2 cellular contexts compared by ENCODE assay signal in the genomic region with DNA sequence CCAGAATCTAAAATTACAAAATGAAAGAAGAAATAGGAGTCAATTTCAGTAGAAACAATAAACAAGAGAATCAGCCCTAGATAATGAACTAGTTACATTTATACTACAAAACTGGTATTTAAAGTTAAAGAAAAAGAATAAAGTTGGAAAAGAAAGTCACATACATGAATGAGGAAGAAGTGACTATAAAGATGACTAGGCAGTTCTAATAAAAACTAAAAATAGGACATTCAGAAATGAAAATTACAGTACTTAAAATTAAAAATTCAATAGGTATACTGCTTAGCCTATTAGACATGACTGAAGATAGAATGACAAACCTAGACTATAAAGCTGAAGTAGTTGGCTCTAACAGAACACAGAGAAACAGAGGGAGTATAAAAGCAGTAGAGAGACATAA.
TF ChIP-seq lines count a peak whose summit lies in the region.

No MANE protein-coding gene starts in this region.

TF ChIP-seq in liver, 16 proteins besides CTCF, POLR2A, EP300 and RAD21:
- no peak for TF ChIP-seq TAF1 (conservative IDR thresholded peaks at IDR 0.05)
- TF ChIP-seq, protein P1, sequence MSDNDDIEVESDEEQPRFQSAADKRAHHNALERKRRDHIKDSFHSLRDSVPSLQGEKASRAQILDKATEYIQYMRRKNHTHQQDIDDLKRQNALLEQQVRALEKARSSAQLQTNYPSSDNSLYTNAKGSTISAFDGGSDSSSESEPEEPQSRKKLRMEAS (IDR thresholded peaks at IDR 0.05), result no peak
- TF ChIP-seq, protein P2, sequence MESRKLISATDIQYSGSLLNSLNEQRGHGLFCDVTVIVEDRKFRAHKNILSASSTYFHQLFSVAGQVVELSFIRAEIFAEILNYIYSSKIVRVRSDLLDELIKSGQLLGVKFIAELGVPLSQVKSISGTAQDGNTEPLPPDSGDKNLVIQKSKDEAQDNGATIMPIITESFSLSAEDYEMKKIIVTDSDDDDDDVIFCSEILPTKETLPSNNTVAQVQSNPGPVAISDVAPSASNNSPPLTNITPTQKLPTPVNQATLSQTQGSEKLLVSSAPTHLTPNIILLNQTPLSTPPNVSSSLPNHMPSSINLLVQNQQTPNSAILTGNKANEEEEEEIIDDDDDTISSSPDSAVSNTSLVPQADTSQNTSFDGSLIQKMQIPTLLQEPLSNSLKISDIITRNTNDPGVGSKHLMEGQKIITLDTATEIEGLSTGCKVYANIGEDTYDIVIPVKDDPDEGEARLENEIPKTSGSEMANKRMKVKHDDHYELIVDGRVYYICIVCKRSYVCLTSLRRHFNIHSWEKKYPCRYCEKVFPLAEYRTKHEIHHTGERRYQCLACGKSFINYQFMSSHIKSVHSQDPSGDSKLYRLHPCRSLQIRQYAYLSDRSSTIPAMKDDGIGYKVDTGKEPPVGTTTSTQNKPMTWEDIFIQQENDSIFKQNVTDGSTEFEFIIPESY (IDR thresholded peaks at IDR 0.05), result no peak
- TF ChIP-seq, protein P3, sequence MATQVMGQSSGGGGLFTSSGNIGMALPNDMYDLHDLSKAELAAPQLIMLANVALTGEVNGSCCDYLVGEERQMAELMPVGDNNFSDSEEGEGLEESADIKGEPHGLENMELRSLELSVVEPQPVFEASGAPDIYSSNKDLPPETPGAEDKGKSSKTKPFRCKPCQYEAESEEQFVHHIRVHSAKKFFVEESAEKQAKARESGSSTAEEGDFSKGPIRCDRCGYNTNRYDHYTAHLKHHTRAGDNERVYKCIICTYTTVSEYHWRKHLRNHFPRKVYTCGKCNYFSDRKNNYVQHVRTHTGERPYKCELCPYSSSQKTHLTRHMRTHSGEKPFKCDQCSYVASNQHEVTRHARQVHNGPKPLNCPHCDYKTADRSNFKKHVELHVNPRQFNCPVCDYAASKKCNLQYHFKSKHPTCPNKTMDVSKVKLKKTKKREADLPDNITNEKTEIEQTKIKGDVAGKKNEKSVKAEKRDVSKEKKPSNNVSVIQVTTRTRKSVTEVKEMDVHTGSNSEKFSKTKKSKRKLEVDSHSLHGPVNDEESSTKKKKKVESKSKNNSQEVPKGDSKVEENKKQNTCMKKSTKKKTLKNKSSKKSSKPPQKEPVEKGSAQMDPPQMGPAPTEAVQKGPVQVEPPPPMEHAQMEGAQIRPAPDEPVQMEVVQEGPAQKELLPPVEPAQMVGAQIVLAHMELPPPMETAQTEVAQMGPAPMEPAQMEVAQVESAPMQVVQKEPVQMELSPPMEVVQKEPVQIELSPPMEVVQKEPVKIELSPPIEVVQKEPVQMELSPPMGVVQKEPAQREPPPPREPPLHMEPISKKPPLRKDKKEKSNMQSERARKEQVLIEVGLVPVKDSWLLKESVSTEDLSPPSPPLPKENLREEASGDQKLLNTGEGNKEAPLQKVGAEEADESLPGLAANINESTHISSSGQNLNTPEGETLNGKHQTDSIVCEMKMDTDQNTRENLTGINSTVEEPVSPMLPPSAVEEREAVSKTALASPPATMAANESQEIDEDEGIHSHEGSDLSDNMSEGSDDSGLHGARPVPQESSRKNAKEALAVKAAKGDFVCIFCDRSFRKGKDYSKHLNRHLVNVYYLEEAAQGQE (IDR thresholded peaks at IDR 0.05), result no peak
- no peak for TF ChIP-seq GABPA (IDR thresholded peaks at IDR 0.05 in 1 of 2, conservative IDR thresholded peaks at IDR 0.05 in 1 of 2)
- no peak for TF ChIP-seq HNF4A (conservative IDR thresholded peaks at IDR 0.05)
- TF ChIP-seq EGR1 (IDR thresholded peaks at IDR 0.05; ENCODE audit: low read depth in 2 of 2), result no peak
- no peak for TF ChIP-seq YY1 (IDR thresholded peaks at IDR 0.05)
- TF ChIP-seq RXRA (IDR thresholded peaks at IDR 0.05), result no peak
- no peak for TF ChIP-seq FOXA1 (IDR thresholded peaks at IDR 0.05)
- TF ChIP-seq FOXA2 (IDR thresholded peaks at IDR 0.05), result no peak
- no peak for TF ChIP-seq SP1 (IDR thresholded peaks at IDR 0.05)
- TF ChIP-seq HNF4G (IDR thresholded peaks at IDR 0.05), result no peak
- TF ChIP-seq, protein P4, sequence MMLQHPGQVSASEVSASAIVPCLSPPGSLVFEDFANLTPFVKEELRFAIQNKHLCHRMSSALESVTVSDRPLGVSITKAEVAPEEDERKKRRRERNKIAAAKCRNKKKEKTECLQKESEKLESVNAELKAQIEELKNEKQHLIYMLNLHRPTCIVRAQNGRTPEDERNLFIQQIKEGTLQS (IDR thresholded peaks at IDR 0.05), result no peak
- TF ChIP-seq JUND (IDR thresholded peaks at IDR 0.05), result no peak
- TF ChIP-seq NR2F2 (IDR thresholded peaks at IDR 0.05), result no peak

TF ChIP-seq in HepG2, 621 proteins besides CTCF, POLR2A, EP300 and RAD21:
- TF ChIP-seq, protein P5, sequence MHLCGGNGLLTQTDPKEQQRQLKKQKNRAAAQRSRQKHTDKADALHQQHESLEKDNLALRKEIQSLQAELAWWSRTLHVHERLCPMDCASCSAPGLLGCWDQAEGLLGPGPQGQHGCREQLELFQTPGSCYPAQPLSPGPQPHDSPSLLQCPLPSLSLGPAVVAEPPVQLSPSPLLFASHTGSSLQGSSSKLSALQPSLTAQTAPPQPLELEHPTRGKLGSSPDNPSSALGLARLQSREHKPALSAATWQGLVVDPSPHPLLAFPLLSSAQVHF (CRISPR knock-in tag; IDR thresholded peaks at IDR 0.05), result no peak
- peak in 1 of 2 experiments; percentile 6; a peak in 1 of 4 replicates for TF ChIP-seq MAFK (conservative IDR thresholded peaks at IDR 0.05 in 1 of 2, IDR thresholded peaks at IDR 0.05 in 1 of 2; ENCODE audit: low read length in 2 of 2)
TF ChIP-seq in HepG2: peak in this region for 1.
